In the genomic region with DNA sequence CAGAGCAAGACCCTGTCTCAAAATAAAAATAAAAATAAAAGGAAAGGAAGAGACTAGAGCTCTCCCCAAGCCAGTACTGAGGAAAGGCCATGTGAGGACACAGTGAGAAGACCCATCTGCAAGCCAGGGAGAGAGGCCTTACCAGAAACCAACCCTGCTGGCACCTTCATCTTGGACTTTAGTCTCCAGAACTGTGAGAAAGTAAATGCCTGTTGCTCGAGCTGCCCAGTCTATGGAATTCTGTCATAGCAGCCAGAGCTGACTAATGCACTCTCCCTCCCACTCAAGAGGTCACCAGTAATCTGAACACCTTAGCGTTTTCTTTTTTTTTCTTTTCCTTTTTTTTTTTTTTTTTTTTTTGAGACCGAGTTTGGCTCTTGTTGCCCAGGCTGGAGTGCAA, we compare ENCODE assay signal across 26 cellular contexts. TPM values are rescaled to one million over a fixed set of nuclear protein-coding genes. Genes with fewer than 3 reads are reported as not detected.
A peak's percentile ranks its signal among the peaks of the same experiment; 100 is the strongest.
DNase-seq lines count a peak whose midpoint lies in the region; ATAC-seq and TF ChIP-seq lines count a peak whose summit lies in the region.
"Had no signal": no experiment of that assay in that cellular context is flagged by ENCODE, and none has a peak within 500 bp of the region (broad histone marks: within the 10 kb centered on the region; RNA-seq: fewer than 3 reads in every experiment).

No MANE protein-coding gene starts in this region.

- peak; percentile 28 for ATAC-seq in mucosa of descending colon
- ATAC-seq: sciatic nerve; stimulated activated naive B cell treated with anti-CD40 and anti-IgM and Interleukin-4, amounts not matched to agents 10 μg/mL and 1 μg/mL and 100 μg/mL, for 72 hours had no signal

- peak; percentile 14 for DNase-seq in GM03348 (ENCODE audit: low spot score)
- DNase-seq in OCI-M1 (lab: John Stamatoyannopoulos, UW): peak; percentile 18
- DNase-seq in epithelial cell of esophagus (ENCODE audit: low read depth): peak; percentile 39
- DNase-seq in mucosa of descending colon: no peak
- DNase-seq in ureter (ENCODE audit: low spot score): no peak
- no peak for DNase-seq in NOMO-1 treated with dmso at 0.1 percent for 144 hours (lab: John Stamatoyannopoulos, UW; ENCODE audit: unreplicated experiment)
- no peak for DNase-seq in stomach
- DNase-seq in NCI-H446 (lab: John Stamatoyannopoulos, UW): no peak
- DNase-seq: activated CD4-positive, alpha-beta memory T cell treated with anti-CD3 and anti-CD28 coated beads for 36 hours; activated gamma-delta T cell treated with Interleukin-2 at 50 U/mL for 16 hours; activated T-cell treated with anti-CD3 and anti-CD28 coated beads for 4 hours; CD8-positive, alpha-beta memory T cell; DND-41; effector CD8-positive, alpha-beta T cell; esophagus squamous epithelium; GOT3; naive B cell; NCI-H146; NCI-H226; SHP77; stimulated activated naive B cell treated with anti-CD40 and anti-IgM and Interleukin-4, amounts not matched to agents 10 μg/mL and 1 μg/mL and 100 μg/mL, for 72 hours; WERI-Rb-1 had no signal

- intact Hi-C loops in mucosa of descending colon (cut with DNase I, micrococcal nuclease): loop anchor here (5.0 to 10.0 kb wide), 2 partner anchors 65 to 67 kb away; no protein-coding TSS in a partner anchor
- intact Hi-C loops in stomach (cut with DNase I; ENCODE audit: low total_unique reads): loop anchor here (10.0 kb wide), 1 partner anchor 65 kb away; no protein-coding TSS in a partner anchor

- H3K9me3 ChIP-seq in mucosa of descending colon: no peaks in the 10 kb centered on the region
- no peaks in the 10 kb centered on the region for H3K9me3 ChIP-seq in stomach
- H3K9me3 ChIP-seq: esophagus squamous epithelium had no signal

- H3K4me1 ChIP-seq in mucosa of descending colon (ENCODE audit: low read depth) (no peaks in the 10 kb centered on the region), stomach (peaks cover 5 to 20% (median 8%) of the 10 kb centered on the region in 4 donors)

- TF ChIP-seq POLR2A in stomach (IDR thresholded peaks at IDR 0.05): no peak

- H3K36me3 ChIP-seq in mucosa of descending colon (ENCODE audit: low read depth): no peaks in the 10 kb centered on the region
- no peaks in the 10 kb centered on the region for H3K36me3 ChIP-seq in stomach
- H3K36me3 ChIP-seq: esophagus squamous epithelium, WERI-Rb-1 had no signal

- 31 to 55% (median 44%) methylated on average over 1 to 3 of the region's 3 CpGs for WGBS in stomach, 5 donors

- H3K4me3 ChIP-seq in epithelial cell of esophagus (ENCODE audit: low read length) (no peak overlapping the region), mucosa of descending colon (no peak overlapping the region), stomach (no peak overlapping the region)
- H3K4me3 ChIP-seq: esophagus squamous epithelium had no signal

- H3K27ac ChIP-seq in stomach: no peak overlapping the region
- H3K27ac ChIP-seq: esophagus squamous epithelium, WERI-Rb-1 had no signal

- H3K27me3 ChIP-seq in stomach: no peaks in the 10 kb centered on the region
- H3K27me3 ChIP-seq: esophagus squamous epithelium had no signal

- TF ChIP-seq CTCF in epithelial cell of esophagus (IDR thresholded peaks at IDR 0.05; ENCODE audit: insufficient read depth, low read depth, low read length, missing control alignments) (no peak), mucosa of descending colon (IDR thresholded peaks at IDR 0.05) (no peak), stomach (IDR thresholded peaks at IDR 0.05) (no peak)

- no peak for TF ChIP-seq EP300 in stomach (IDR thresholded peaks at IDR 0.05)

RNA-seq across cellular contexts. Expression of a gene that starts 7.3 kb away (rescaled TPM):
- total RNA-seq in mucosa of descending colon: 1 to 10 TPM in 1 of 3 donors, under 1 TPM in 2; 0.38 to 3.5 (median 0.72) TPM
- total RNA-seq in ureter: 0.91 TPM
- 1 to 10 TPM in 2 of 5 donors, under 1 TPM in 1, not detected in 2; 0.43 to 4.0 (median 1.2) TPM for total RNA-seq in stomach
- under 1 TPM; 0.38 to 0.92 (median 0.75) TPM for polyA plus RNA-seq in stomach
- total RNA-seq: activated CD4-positive, alpha-beta memory T cell treated with anti-CD3 and anti-CD28 coated beads for 36 hours; MCF 10A; osteocyte; T-helper 1 cell treated with Interleukin-12 subunit alpha and Interleukin-12 subunit beta and Interleukin-4 antibody, amounts not matched to agents 30 ng/mL and 1 ng/mL, for 36 hours had no signal

RNA-seq across cellular contexts. Expression of a gene that starts 16.2 kb away (rescaled TPM):
- total RNA-seq in mucosa of descending colon: 10 to 100 TPM; 22.6 to 35.3 (median 26.6) TPM
- total RNA-seq in ureter: 16.5 TPM
- total RNA-seq in stomach: 10 to 100 TPM; 14.2 to 33.0 (median 15.2) TPM
- polyA plus RNA-seq in stomach: 10 to 100 TPM; 16.9 to 24.6 (median 19.6) TPM

RNA-seq across cellular contexts. Expression of a gene that starts 52.1 kb away (rescaled TPM):
- 10 to 100 TPM; 18.3 to 26.2 (median 23.4) TPM for total RNA-seq in mucosa of descending colon
- 25.1 TPM for total RNA-seq in ureter
- 10 to 100 TPM in 3 of 5 donors, 1 to 10 TPM in 2; 2.9 to 23.2 (median 11.1) TPM for total RNA-seq in stomach
- 1 to 10 TPM; 2.8 to 4.7 (median 3.1) TPM for polyA plus RNA-seq in stomach

Comparison
In these comparisons a context has a peak if more than half of its experiments do, and no peak if none do; other contexts are left out.
1. DNase-seq: peak in GM03348 (single experiment), OCI-M1 (single experiment) and epithelial cell of esophagus (single experiment); none in mucosa of descending colon (0 of 3), ureter (single experiment), NOMO-1 treated with dmso at 0.1 percent for 144 hours (single experiment), stomach (single experiment) and NCI-H446 (0 of 2).